Comparison of ENCODE assay signal across 8 cellular contexts in the genomic region with DNA sequence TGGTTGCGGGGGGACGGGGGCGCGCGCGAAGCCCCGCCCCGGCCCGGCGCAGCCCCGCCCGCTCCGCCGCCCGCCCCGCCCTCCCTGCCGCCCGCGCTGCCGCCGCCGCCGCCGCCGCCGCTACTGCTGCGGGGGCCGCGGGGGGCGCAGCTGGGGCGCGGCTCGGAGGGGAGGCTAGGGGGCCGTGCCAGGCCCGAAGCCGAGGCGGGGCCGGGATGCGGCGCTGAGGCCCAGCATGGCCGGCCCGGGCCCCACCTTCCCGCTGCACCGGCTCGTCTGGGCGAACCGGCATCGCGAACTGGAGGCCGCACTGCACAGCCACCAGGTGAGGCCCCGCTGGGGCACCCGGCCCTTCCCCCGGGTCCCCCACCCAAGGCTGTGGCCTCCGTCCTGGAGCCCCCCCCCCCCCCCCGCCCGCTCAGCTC. TPM values are rescaled to one million over a fixed set of nuclear protein-coding genes. Genes with fewer than 3 reads are reported as not detected.
A peak's percentile ranks its signal among the peaks of the same experiment; 100 is the strongest.
DNase-seq lines count a peak whose midpoint lies in the region; ATAC-seq and TF ChIP-seq lines count a peak whose summit lies in the region.

A gene (plus strand): TSS at position 78 of the 425 bp plus-strand sequence. CDS start 158 bp downstream, at position 236.

- ATAC-seq in HG02970 (IDR thresholded peaks at IDR 0.05; ENCODE audit: low FRiP score, unreplicated experiment) = peak; percentile 41
- ATAC-seq in HG02623 (IDR thresholded peaks at IDR 0.05; ENCODE audit: unreplicated experiment) = no peak
- ATAC-seq in HG02571 (IDR thresholded peaks at IDR 0.05; ENCODE audit: unreplicated experiment) = no peak

- 0% methylated on average over 29 of the region's 56 CpGs for WGBS in prostate gland

- no peaks in the 10 kb centered on the region for H3K9me3 ChIP-seq in prostate gland

- H3K27me3 Mint-ChIP-seq in glutamatergic neuron (ENCODE audit: unreplicated experiment) = peaks cover 16% of the 10 kb centered on the region

- intact Hi-C loops in prostate gland (cut with DNase I) = no loop called here

- peaks cover 7% of the 10 kb centered on the region for H3K4me1 Mint-ChIP-seq in glutamatergic neuron (ENCODE audit: low read depth, unreplicated experiment)

- no peaks in the 10 kb centered on the region for H3K27me3 ChIP-seq in prostate gland (replicated peaks; ENCODE audit: insufficient read depth)

- TF ChIP-seq POLR2A in prostate gland (IDR thresholded peaks at IDR 0.05) = no peak

- peaks cover 17 to 21% of the 10 kb centered on the region in 2 donors for H3K36me3 ChIP-seq in prostate gland

- H3K27ac ChIP-seq in prostate gland = peak within 1 kb of the TSS; percentile 89 to 93

- peak within 1 kb of the TSS; percentile 88 for H3K4me3 Mint-ChIP-seq in glutamatergic neuron (ENCODE audit: unreplicated experiment)

- no peaks in the 10 kb centered on the region for H3K36me3 Mint-ChIP-seq in glutamatergic neuron (ENCODE audit: unreplicated experiment)

- peaks cover 11% of the 10 kb centered on the region for H3K4me1 ChIP-seq in prostate gland (replicated peaks)

- peak within 1 kb of the TSS; percentile 91 for H3K27ac Mint-ChIP-seq in glutamatergic neuron (ENCODE audit: unreplicated experiment)

- DNase-seq in DMS79 treated with DMSO at 0.1 percent for 48 hours (lab: John Stamatoyannopoulos, UW) (peak; percentile 69), DMS79 (lab: John Stamatoyannopoulos, UW) (no peak), glutamatergic neuron (no peak), prostate gland (ENCODE audit: low spot score) (no peak)

- peaks cover 13% of the 10 kb centered on the region for H3K9me3 Mint-ChIP-seq in glutamatergic neuron (ENCODE audit: unreplicated experiment)

- peak within 1 kb of the TSS; percentile 74 for H3K4me3 ChIP-seq in WI38 (ENCODE audit: low read depth, low read length)
- peak within 1 kb of the TSS; percentile 63 to 74 for H3K4me3 ChIP-seq in prostate gland

- TF ChIP-seq CTCF in WI38 (IDR thresholded peaks at IDR 0.05; ENCODE audit: low read depth, low read length) (no peak), glutamatergic neuron (IDR thresholded peaks at IDR 0.05; ENCODE audit: partially characterized antibody, unreplicated experiment) (no peak), prostate gland (IDR thresholded peaks at IDR 0.05) (no peak)

RNA-seq across cellular contexts. Expression of the gene that starts here (rescaled TPM):
- 109 TPM for total RNA-seq in glutamatergic neuron (ENCODE audit: unreplicated experiment)
- 10 to 100 TPM; 35.9 to 75.3 TPM for total RNA-seq in prostate gland
